8 cellular contexts compared by ENCODE assay signal in genomic region chr10:9331583-9332008, GRCh38.
DNase-seq lines count a peak whose midpoint lies in the region; ATAC-seq, FAIRE-seq and TF ChIP-seq lines count a peak whose summit lies in the region.

No MANE protein-coding gene starts in this region.

- H2AFZ ChIP-seq in astrocyte (ENCODE audit: low read depth, low read length) (no peak overlapping the region), hepatocyte (no peak overlapping the region)

- H3K4me1 ChIP-seq in astrocyte (ENCODE audit: insufficient read depth, low read length) (no peaks in the 10 kb centered on the region), hepatocyte (ENCODE audit: insufficient read depth) (no peaks in the 10 kb centered on the region)

- no peak overlapping the region for H3K4me2 ChIP-seq in astrocyte (ENCODE audit: low read length)
- no peak overlapping the region for H3K4me2 ChIP-seq in hepatocyte

- no peak overlapping the region for H3K4me3 Mint-ChIP-seq in astrocyte (ENCODE audit: unreplicated experiment)

- no peaks in the 10 kb centered on the region for H3K9me2 ChIP-seq in hepatocyte (replicated peaks; ENCODE audit: insufficient read depth)

- no peaks in the 10 kb centered on the region for H3K9me3 ChIP-seq in astrocyte (ENCODE audit: insufficient read depth, low read depth, low read length)
- H3K9me3 ChIP-seq in hepatocyte (ENCODE audit: low read depth): no peaks in the 10 kb centered on the region

- H4K20me1 ChIP-seq in astrocyte (ENCODE audit: insufficient read depth, low read length): no peaks in the 10 kb centered on the region
- no peaks in the 10 kb centered on the region for H4K20me1 ChIP-seq in hepatocyte (ENCODE audit: insufficient read depth, poor library complexity, severe bottlenecking)

- WGBS in hepatocyte (ENCODE audit: low lambda C conversion rate, missing lambda C conversion rate): 40% methylated on average over 3 of the region's 3 CpGs

- no peaks in the 10 kb centered on the region for H3K4me1 Mint-ChIP-seq in astrocyte (ENCODE audit: low read depth, unreplicated experiment)

- no peak overlapping the region for H3K27ac Mint-ChIP-seq in astrocyte (ENCODE audit: unreplicated experiment)

- H3K27me3 Mint-ChIP-seq in astrocyte (ENCODE audit: low read depth, unreplicated experiment): no peaks in the 10 kb centered on the region

- no peaks in the 10 kb centered on the region for H3K27me3 ChIP-seq in astrocyte (ENCODE audit: insufficient read depth, low read length)
- H3K27me3 ChIP-seq in hepatocyte: no peaks in the 10 kb centered on the region

- no peaks in the 10 kb centered on the region for H3K36me3 Mint-ChIP-seq in astrocyte (ENCODE audit: low read depth, unreplicated experiment)

- TF ChIP-seq CTCF in astrocyte (IDR thresholded peaks at IDR 0.05; ENCODE audit: insufficient read depth, low read depth, low read length) (peak; percentile 72), hepatocyte (IDR thresholded peaks at IDR 0.05; ENCODE audit: poor library complexity) (peak; percentile 78)

- no peaks in the 10 kb centered on the region for H3K79me2 ChIP-seq in astrocyte (ENCODE audit: insufficient read depth, low read length)
- H3K79me2 ChIP-seq in hepatocyte: no peaks in the 10 kb centered on the region

- H3K27ac ChIP-seq in astrocyte (ENCODE audit: low read depth, low read length) (no peak overlapping the region), hepatocyte (no peak overlapping the region)

- H3K36me3 ChIP-seq in astrocyte (ENCODE audit: insufficient read depth, low read length): no peaks in the 10 kb centered on the region
- H3K36me3 ChIP-seq in hepatocyte (replicated peaks; ENCODE audit: insufficient read depth, low read depth): no peaks in the 10 kb centered on the region

- no peak overlapping the region for H3K4me3 ChIP-seq in astrocyte (ENCODE audit: insufficient read depth, low read depth, low read length)
- no peak overlapping the region for H3K4me3 ChIP-seq in hepatocyte

- DNase-seq in NCI-H2081 (lab: John Stamatoyannopoulos, UW) (peak; percentile 8 to 14), NCI-H2081 treated with DMSO at 0.1 percent for 48 hours (lab: John Stamatoyannopoulos, UW) (no peak), MV-4-11 (lab: John Stamatoyannopoulos, UW) (peak; percentile 36), astrocyte (ENCODE audit: low read depth) (peak; percentile 40), hepatocyte (ENCODE audit: low spot score) (peak; percentile 75), stromal cell of bone marrow (ENCODE audit: low read depth) (peak; percentile 20)
- no peak for DNase-seq in stimulated activated CD4-positive, alpha-beta T cell treated with anti-CD3 and anti-CD28 coated beads, Interleukin-12 subunit alpha, Interleukin-12 subunit beta, amount 100 ng/mL, for 4 hours

- ATAC-seq in GM21786 (IDR thresholded peaks at IDR 0.05; ENCODE audit: unreplicated experiment): peak; percentile 70

- H3K9ac ChIP-seq in astrocyte (ENCODE audit: low read length): no peak overlapping the region

- no peak for FAIRE-seq in astrocyte (lab: Jason Lieb, UNC)

- peaks cover 4% of the 10 kb centered on the region for H3K9me3 Mint-ChIP-seq in astrocyte (ENCODE audit: unreplicated experiment)

Comparison
In these comparisons a context has a peak if more than half of its experiments do, and no peak if none do; other contexts are left out.
1. DNase-seq: peak in NCI-H2081 (2 of 2), MV-4-11 (single experiment), astrocyte (single experiment), hepatocyte (single experiment) and stromal cell of bone marrow (single experiment); none in NCI-H2081 treated with DMSO at 0.1 percent for 48 hours (single experiment) and stimulated activated CD4-positive, alpha-beta T cell treated with anti-CD3 and anti-CD28 coated beads, Interleukin-12 subunit alpha, Interleukin-12 subunit beta, amount 100 ng/mL, for 4 hours (single experiment).